In the genomic region with DNA sequence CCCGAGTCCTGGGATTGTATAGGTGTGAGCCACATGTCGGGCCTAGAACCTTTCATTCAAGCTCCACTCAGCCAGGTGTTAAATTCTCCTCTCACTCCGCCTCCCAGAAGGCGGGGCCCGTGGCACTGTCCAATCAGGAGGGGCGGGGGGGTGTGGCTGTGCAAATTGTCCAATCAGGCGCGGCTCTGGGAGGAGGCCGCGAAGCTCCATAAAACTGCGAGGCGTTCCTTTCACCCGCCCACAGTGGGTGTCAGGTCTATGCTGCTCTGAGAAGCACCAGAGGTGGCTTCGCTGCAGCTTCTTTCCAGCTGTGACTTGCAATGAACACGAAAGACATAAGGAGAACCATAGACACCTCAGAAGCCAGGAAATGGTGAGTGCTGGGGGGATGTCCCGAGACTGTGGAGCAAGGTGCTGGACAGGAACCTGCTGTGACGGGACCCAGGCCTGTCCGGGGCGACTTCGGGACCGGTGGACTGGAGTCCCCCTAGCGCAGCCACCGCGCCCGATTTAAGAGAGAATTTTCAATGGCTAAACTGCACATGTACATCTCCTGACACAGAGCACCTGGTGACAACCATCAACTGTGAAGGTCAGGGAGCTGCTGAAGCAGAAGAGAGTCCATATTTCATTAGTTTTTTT, we compare ENCODE assay signal across 1 cellular context.
TF ChIP-seq lines count a peak whose summit lies in the region.

No MANE protein-coding gene starts in this region.

TF ChIP-seq in GM23338, 12 proteins besides CTCF, POLR2A, EP300 and RAD21:
- TF ChIP-seq EZH2phosphoT487 (IDR thresholded peaks at IDR 0.05; ENCODE audit: unreplicated experiment) (no peak), CREB1 (CRISPR knock-in tag; IDR thresholded peaks at IDR 0.05; ENCODE audit: low read depth) (no peak), STAT1 (IDR thresholded peaks at IDR 0.05; ENCODE audit: unreplicated experiment) (no peak), ZNF331 (CRISPR knock-in tag; IDR thresholded peaks at IDR 0.05; ENCODE audit: low read depth) (no peak), JUNB (IDR thresholded peaks at IDR 0.05; ENCODE audit: unreplicated experiment) (no peak), POLR2AphosphoS5 (IDR thresholded peaks at IDR 0.05; ENCODE audit: low read depth) (no peak), EZH2 (IDR thresholded peaks at IDR 0.05; ENCODE audit: low read depth, unreplicated experiment) (no peak), ZNF114 (CRISPR knock-in tag; IDR thresholded peaks at IDR 0.05) (no peak), NANOG (IDR thresholded peaks at IDR 0.05; ENCODE audit: borderline replicate concordance) (no peak)
- TF ChIP-seq, protein P1, sequence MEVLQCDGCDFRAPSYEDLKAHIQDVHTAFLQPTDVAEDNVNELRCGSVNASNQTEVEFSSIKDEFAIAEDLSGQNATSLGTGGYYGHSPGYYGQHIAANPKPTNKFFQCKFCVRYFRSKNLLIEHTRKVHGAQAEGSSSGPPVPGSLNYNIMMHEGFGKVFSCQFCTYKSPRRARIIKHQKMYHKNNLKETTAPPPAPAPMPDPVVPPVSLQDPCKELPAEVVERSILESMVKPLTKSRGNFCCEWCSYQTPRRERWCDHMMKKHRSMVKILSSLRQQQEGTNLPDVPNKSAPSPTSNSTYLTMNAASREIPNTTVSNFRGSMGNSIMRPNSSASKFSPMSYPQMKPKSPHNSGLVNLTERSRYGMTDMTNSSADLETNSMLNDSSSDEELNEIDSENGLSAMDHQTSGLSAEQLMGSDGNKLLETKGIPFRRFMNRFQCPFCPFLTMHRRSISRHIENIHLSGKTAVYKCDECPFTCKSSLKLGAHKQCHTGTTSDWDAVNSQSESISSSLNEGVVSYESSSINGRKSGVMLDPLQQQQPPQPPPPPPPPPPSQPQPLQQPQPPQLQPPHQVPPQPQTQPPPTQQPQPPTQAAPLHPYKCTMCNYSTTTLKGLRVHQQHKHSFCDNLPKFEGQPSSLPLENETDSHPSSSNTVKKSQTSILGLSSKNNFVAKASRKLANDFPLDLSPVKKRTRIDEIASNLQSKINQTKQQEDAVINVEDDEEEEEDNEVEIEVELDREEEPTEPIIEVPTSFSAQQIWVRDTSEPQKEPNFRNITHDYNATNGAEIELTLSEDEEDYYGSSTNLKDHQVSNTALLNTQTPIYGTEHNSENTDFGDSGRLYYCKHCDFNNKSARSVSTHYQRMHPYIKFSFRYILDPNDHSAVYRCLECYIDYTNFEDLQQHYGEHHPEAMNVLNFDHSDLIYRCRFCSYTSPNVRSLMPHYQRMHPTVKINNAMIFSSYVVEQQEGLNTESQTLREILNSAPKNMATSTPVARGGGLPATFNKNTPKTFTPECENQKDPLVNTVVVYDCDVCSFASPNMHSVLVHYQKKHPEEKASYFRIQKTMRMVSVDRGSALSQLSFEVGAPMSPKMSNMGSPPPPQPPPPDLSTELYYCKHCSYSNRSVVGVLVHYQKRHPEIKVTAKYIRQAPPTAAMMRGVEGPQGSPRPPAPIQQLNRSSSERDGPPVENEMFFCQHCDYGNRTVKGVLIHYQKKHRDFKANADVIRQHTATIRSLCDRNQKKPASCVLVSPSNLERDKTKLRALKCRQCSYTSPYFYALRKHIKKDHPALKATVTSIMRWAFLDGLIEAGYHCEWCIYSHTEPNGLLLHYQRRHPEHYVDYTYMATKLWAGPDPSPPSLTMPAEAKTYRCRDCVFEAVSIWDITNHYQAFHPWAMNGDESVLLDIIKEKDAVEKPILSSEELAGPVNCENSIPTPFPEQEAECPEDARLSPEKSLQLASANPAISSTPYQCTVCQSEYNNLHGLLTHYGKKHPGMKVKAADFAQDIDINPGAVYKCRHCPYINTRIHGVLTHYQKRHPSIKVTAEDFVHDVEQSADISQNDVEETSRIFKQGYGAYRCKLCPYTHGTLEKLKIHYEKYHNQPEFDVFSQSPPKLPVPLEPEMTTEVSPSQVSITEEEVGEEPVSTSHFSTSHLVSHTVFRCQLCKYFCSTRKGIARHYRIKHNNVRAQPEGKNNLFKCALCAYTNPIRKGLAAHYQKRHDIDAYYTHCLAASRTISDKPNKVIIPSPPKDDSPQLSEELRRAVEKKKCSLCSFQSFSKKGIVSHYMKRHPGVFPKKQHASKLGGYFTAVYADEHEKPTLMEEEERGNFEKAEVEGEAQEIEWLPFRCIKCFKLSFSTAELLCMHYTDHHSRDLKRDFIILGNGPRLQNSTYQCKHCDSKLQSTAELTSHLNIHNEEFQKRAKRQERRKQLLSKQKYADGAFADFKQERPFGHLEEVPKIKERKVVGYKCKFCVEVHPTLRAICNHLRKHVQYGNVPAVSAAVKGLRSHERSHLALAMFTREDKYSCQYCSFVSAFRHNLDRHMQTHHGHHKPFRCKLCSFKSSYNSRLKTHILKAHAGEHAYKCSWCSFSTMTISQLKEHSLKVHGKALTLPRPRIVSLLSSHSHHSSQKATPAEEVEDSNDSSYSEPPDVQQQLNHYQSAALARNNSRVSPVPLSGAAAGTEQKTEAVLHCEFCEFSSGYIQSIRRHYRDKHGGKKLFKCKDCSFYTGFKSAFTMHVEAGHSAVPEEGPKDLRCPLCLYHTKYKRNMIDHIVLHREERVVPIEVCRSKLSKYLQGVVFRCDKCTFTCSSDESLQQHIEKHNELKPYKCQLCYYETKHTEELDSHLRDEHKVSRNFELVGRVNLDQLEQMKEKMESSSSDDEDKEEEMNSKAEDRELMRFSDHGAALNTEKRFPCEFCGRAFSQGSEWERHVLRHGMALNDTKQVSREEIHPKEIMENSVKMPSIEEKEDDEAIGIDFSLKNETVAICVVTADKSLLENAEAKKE (CRISPR knock-in tag; IDR thresholded peaks at IDR 0.05), result no peak
- TF ChIP-seq, protein P2, sequence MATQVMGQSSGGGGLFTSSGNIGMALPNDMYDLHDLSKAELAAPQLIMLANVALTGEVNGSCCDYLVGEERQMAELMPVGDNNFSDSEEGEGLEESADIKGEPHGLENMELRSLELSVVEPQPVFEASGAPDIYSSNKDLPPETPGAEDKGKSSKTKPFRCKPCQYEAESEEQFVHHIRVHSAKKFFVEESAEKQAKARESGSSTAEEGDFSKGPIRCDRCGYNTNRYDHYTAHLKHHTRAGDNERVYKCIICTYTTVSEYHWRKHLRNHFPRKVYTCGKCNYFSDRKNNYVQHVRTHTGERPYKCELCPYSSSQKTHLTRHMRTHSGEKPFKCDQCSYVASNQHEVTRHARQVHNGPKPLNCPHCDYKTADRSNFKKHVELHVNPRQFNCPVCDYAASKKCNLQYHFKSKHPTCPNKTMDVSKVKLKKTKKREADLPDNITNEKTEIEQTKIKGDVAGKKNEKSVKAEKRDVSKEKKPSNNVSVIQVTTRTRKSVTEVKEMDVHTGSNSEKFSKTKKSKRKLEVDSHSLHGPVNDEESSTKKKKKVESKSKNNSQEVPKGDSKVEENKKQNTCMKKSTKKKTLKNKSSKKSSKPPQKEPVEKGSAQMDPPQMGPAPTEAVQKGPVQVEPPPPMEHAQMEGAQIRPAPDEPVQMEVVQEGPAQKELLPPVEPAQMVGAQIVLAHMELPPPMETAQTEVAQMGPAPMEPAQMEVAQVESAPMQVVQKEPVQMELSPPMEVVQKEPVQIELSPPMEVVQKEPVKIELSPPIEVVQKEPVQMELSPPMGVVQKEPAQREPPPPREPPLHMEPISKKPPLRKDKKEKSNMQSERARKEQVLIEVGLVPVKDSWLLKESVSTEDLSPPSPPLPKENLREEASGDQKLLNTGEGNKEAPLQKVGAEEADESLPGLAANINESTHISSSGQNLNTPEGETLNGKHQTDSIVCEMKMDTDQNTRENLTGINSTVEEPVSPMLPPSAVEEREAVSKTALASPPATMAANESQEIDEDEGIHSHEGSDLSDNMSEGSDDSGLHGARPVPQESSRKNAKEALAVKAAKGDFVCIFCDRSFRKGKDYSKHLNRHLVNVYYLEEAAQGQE (IDR thresholded peaks at IDR 0.05; ENCODE audit: unreplicated experiment), result no peak
- TF ChIP-seq, protein P3, sequence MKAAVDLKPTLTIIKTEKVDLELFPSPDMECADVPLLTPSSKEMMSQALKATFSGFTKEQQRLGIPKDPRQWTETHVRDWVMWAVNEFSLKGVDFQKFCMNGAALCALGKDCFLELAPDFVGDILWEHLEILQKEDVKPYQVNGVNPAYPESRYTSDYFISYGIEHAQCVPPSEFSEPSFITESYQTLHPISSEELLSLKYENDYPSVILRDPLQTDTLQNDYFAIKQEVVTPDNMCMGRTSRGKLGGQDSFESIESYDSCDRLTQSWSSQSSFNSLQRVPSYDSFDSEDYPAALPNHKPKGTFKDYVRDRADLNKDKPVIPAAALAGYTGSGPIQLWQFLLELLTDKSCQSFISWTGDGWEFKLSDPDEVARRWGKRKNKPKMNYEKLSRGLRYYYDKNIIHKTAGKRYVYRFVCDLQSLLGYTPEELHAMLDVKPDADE (IDR thresholded peaks at IDR 0.05), result no peak
